ENCODE assay signal across 1 cellular context in genomic region chr6:53359088-53359842, GRCh38.
TF ChIP-seq lines count a peak whose summit lies in the region.

No MANE protein-coding gene starts in this region.

TF ChIP-seq in HepG2, 621 proteins besides CTCF, POLR2A, EP300 and RAD21 (continued from another document and continues in another):
- TF ChIP-seq ZNF646 (CRISPR knock-in tag; IDR thresholded peaks at IDR 0.05) (0 out of 2 replicates have a peak, but pooled peaks have one; percentile 6), LBX2 (CRISPR knock-in tag; IDR thresholded peaks at IDR 0.05; ENCODE audit: borderline replicate concordance) (peak; percentile 84), ZNF138 (CRISPR knock-in tag; IDR thresholded peaks at IDR 0.05; ENCODE audit: low read depth) (peak; percentile 83; the same call in 1 of the 2 replicates), SP1 (IDR thresholded peaks at IDR 0.05) (no peak), SP1 (CRISPR knock-in tag; IDR thresholded peaks at IDR 0.05) (peak; percentile 83), NR2F2 (IDR thresholded peaks at IDR 0.05; ENCODE audit: borderline replicate concordance, low read depth) (peak; percentile 45; the same call in 1 of the 2 replicates), DBP (CRISPR knock-in tag; IDR thresholded peaks at IDR 0.05; ENCODE audit: not compliant biosample characterization) (peak; percentile 92), ZNF563 (CRISPR knock-in tag; IDR thresholded peaks at IDR 0.05) (peak; percentile 91; the same call in 1 of the 2 replicates), SOX6 (IDR thresholded peaks at IDR 0.05) (no peak), SOX6 (CRISPR knock-in tag; IDR thresholded peaks at IDR 0.05) (peak; percentile 81), ZNF543 (CRISPR knock-in tag; IDR thresholded peaks at IDR 0.05) (peak; percentile 26; the same call in 1 of the 2 replicates), SOX13 (IDR thresholded peaks at IDR 0.05) (0 out of 2 replicates have a peak, but pooled peaks have one; percentile 25), SOX13 (CRISPR knock-in tag; conservative IDR thresholded peaks at IDR 0.05 in 1 of 2, IDR thresholded peaks at IDR 0.05 in 1 of 2) (peak; percentile 30 to 84; a peak in 2 of 4 replicates), ETV6 (CRISPR knock-in tag; conservative IDR thresholded peaks at IDR 0.05) (peak; percentile 26), NCOA1 (CRISPR knock-in tag; IDR thresholded peaks at IDR 0.05) (peak; percentile 29; the same call in 1 of the 2 replicates), FOXP1 (IDR thresholded peaks at IDR 0.05) (no peak), FOXP1 (CRISPR knock-in tag; IDR thresholded peaks at IDR 0.05) (peak; percentile 42; the same call in 1 of the 2 replicates), AHR (CRISPR knock-in tag; IDR thresholded peaks at IDR 0.05) (peak; percentile 59; the same call in 1 of the 2 replicates), MLX (CRISPR knock-in tag; IDR thresholded peaks at IDR 0.05) (peak; percentile 72; the same call in 1 of the 2 replicates), ZNF615 (CRISPR knock-in tag; IDR thresholded peaks at IDR 0.05; ENCODE audit: borderline replicate concordance) (0 out of 2 replicates have a peak, but pooled peaks have one; percentile 39), HHEX (CRISPR knock-in tag; IDR thresholded peaks at IDR 0.05) (no peak), HBP1 (CRISPR knock-in tag; IDR thresholded peaks at IDR 0.05; ENCODE audit: low read depth) (peak; percentile 64; the same call in 1 of the 2 replicates), HOXA9 (CRISPR knock-in tag; IDR thresholded peaks at IDR 0.05; ENCODE audit: borderline replicate concordance) (peak; percentile 67; the same call in 1 of the 2 replicates), AKAP8 (CRISPR knock-in tag; IDR thresholded peaks at IDR 0.05) (peak; percentile 84), RFX5 (IDR thresholded peaks at IDR 0.05; ENCODE audit: low read depth, low read length) (0 out of 2 replicates have a peak, but pooled peaks have one; percentile 50), HMG20A (CRISPR knock-in tag; IDR thresholded peaks at IDR 0.05; ENCODE audit: borderline replicate concordance) (peak; percentile 11; the same call in 1 of the 2 replicates), ZUFSP (CRISPR knock-in tag; IDR thresholded peaks at IDR 0.05; ENCODE audit: borderline replicate concordance) (no peak), MTA3 (CRISPR knock-in tag; IDR thresholded peaks at IDR 0.05) (no peak), THAP7 (CRISPR knock-in tag; IDR thresholded peaks at IDR 0.05) (peak; percentile 23), ZBTB46 (CRISPR knock-in tag; IDR thresholded peaks at IDR 0.05; ENCODE audit: borderline replicate concordance) (no peak), ZNF260 (CRISPR knock-in tag; IDR thresholded peaks at IDR 0.05; ENCODE audit: borderline replicate concordance, low read depth) (no peak), ZNF816 (CRISPR knock-in tag; IDR thresholded peaks at IDR 0.05; ENCODE audit: borderline replicate concordance) (peak; percentile 99), ARHGAP35 (CRISPR knock-in tag; IDR thresholded peaks at IDR 0.05; ENCODE audit: borderline replicate concordance) (no peak; the same call in 1 of the 2 replicates), SNAPC2 (CRISPR knock-in tag; IDR thresholded peaks at IDR 0.05) (peak; percentile 97), HNF4G (IDR thresholded peaks at IDR 0.05; ENCODE audit: borderline replicate concordance, low read depth, low read length) (no peak), HNF4G (CRISPR knock-in tag; IDR thresholded peaks at IDR 0.05; ENCODE audit: borderline replicate concordance, low read depth) (peak; percentile 45; the same call in 1 of the 2 replicates), CBFB (CRISPR knock-in tag; IDR thresholded peaks at IDR 0.05) (no peak), TOPORS (CRISPR knock-in tag; IDR thresholded peaks at IDR 0.05) (peak; percentile 94; the same call in 1 of the 2 replicates), SMAD1 (CRISPR knock-in tag; IDR thresholded peaks at IDR 0.05; ENCODE audit: borderline replicate concordance, low read depth) (peak; percentile 98; the same call in 1 of the 2 replicates), ZSCAN9 (CRISPR knock-in tag; IDR thresholded peaks at IDR 0.05; ENCODE audit: borderline replicate concordance) (0 out of 2 replicates have a peak, but pooled peaks have one; percentile 13), GRHL1 (CRISPR knock-in tag; conservative IDR thresholded peaks at IDR 0.05) (no peak), PRMT3 (CRISPR knock-in tag; IDR thresholded peaks at IDR 0.05; ENCODE audit: borderline replicate concordance, low read depth) (peak; percentile 76; the same call in 1 of the 2 replicates), GATAD2A (CRISPR knock-in tag; IDR thresholded peaks at IDR 0.05) (peak; percentile 79), ZNF552 (CRISPR knock-in tag; IDR thresholded peaks at IDR 0.05; ENCODE audit: borderline replicate concordance) (peak; percentile 5; the same call in 1 of the 2 replicates), ZIK1 (CRISPR knock-in tag; IDR thresholded peaks at IDR 0.05; ENCODE audit: borderline replicate concordance, low read depth) (peak; percentile 68; the same call in 1 of the 2 replicates), SP5 (CRISPR knock-in tag; IDR thresholded peaks at IDR 0.05; ENCODE audit: borderline replicate concordance, low read depth) (peak; percentile 39), HINFP (CRISPR knock-in tag; IDR thresholded peaks at IDR 0.05; ENCODE audit: low read depth) (0 out of 2 replicates have a peak, but pooled peaks have one; percentile 86)
